In the genomic region with DNA sequence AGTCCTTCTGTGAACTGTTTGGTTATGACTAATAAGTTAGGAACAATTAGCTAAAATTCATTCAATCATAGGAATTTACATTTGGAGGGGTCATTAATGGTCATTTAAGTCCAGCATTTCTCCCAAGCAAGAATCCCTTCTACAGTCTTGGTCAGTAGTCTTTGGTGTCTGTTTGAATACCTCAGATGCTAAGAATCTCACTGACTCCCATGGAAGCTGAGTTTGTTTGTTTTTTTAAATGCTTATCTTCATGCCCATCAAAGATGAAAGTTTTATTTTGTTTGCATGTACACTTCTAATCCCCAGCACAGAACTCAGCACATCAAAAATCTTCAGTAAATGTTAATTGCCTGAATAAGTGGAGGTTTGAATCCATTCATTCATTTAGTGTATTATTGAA, we compare ENCODE assay signal across 23 cellular contexts. TPM values are rescaled to one million over a fixed set of nuclear protein-coding genes. Genes with fewer than 3 reads are reported as not detected.
A peak's percentile ranks its signal among the peaks of the same experiment; 100 is the strongest.
DNase-seq lines count a peak whose midpoint lies in the region; ATAC-seq, FAIRE-seq and TF ChIP-seq lines count a peak whose summit lies in the region.
"Had no signal": no experiment of that assay in that cellular context is flagged by ENCODE, and none has a peak within 500 bp of the region (broad histone marks: within the 10 kb centered on the region; RNA-seq: fewer than 3 reads in every experiment).

No MANE protein-coding gene starts in this region.

- H3K36me3 ChIP-seq in endothelial cell of umbilical vein (ENCODE audit: control insufficient read depth in 2 of 2, extremely low read depth in 1 of 2, insufficient read depth in 2 of 2, low read length in 2 of 2) = no peaks in the 10 kb centered on the region
- H3K36me3 ChIP-seq: SJCRH30 had no signal

- FAIRE-seq in endothelial cell of umbilical vein (lab: Jason Lieb, UNC) = no peak
- FAIRE-seq: HTR-8/SVneo had no signal

- no peaks in the 10 kb centered on the region for H3K9me3 ChIP-seq in endothelial cell of umbilical vein (replicated peaks; ENCODE audit: control insufficient read depth, insufficient read depth, low read length)
- H3K9me3 ChIP-seq: SJCRH30 had no signal

- no peak overlapping the region for H3K4me2 ChIP-seq in endothelial cell of umbilical vein (ENCODE audit: insufficient read depth, low read length)
- H3K4me2 ChIP-seq: KMS-11 had no signal

- peaks cover 0 to 4% of the 10 kb centered on the region in 2 experiments for H3K27me3 ChIP-seq in endothelial cell of umbilical vein (ENCODE audit: control insufficient read depth in 2 of 2, insufficient read depth in 2 of 2, low read length in 2 of 2)
- H3K27me3 ChIP-seq: SJCRH30 had no signal

- peaks cover 8% of the 10 kb centered on the region for H3K4me1 ChIP-seq in endothelial cell of umbilical vein (ENCODE audit: control insufficient read depth, extremely low read depth, insufficient read depth, low read length)

- H3K79me2 ChIP-seq in endothelial cell of umbilical vein (ENCODE audit: control insufficient read depth, insufficient read depth, low read length) = no peaks in the 10 kb centered on the region

- intact Hi-C loops in endothelial cell of umbilical vein (cut with micrococcal nuclease) = no loop called here

- no peak overlapping the region for H2AFZ ChIP-seq in endothelial cell of umbilical vein (ENCODE audit: low read depth, low read length)

- TF ChIP-seq CTCF in AG10803 (conservative IDR thresholded peaks at IDR 0.05; ENCODE audit: low read length) (no peak), endothelial cell of umbilical vein (IDR thresholded peaks at IDR 0.05; ENCODE audit: extremely low read depth in 1 of 2, insufficient read depth in 1 of 2, low read depth in 1 of 2, low read length in 2 of 2) (no peak)

- no peak overlapping the region for H3K27ac ChIP-seq in endothelial cell of umbilical vein (ENCODE audit: insufficient read depth, low read depth, low read length)
- H3K27ac ChIP-seq: C4-2B, KMS-11, SJCRH30 had no signal

- no peak for TF ChIP-seq POLR2A in endothelial cell of umbilical vein (IDR thresholded peaks at IDR 0.05; ENCODE audit: low read depth, low read length)

- no peak overlapping the region for H3K9ac ChIP-seq in endothelial cell of umbilical vein (replicated peaks; ENCODE audit: extremely low read depth, insufficient read depth, low read length)
- H3K9ac ChIP-seq: KMS-11 had no signal

- no peaks in the 10 kb centered on the region for H4K20me1 ChIP-seq in endothelial cell of umbilical vein (replicated peaks; ENCODE audit: control insufficient read depth, extremely low read depth, insufficient read depth, low read length)

- POLR2A ChIA-PET in endothelial cell of umbilical vein (lab: Charles Lee) = no interaction called here

- no peak for ATAC-seq in HG03025 (IDR thresholded peaks at IDR 0.05; ENCODE audit: low FRiP score, unreplicated experiment)
- no peak for ATAC-seq in HG02642 (IDR thresholded peaks at IDR 0.05; ENCODE audit: poor library complexity, unreplicated experiment)

- dilution Hi-C loops in endothelial cell of umbilical vein (cut with MboI; ENCODE audit: extremely low pct_ligation_motif_present, low sequenced_read_pairs) = no loop called here

- H3K9me1 ChIP-seq in endothelial cell of umbilical vein (replicated peaks; ENCODE audit: control insufficient read depth, extremely low read depth, insufficient read depth, low read length) = no peaks in the 10 kb centered on the region

- DNase-seq in AG10803 (ENCODE audit: low read depth) (peak; percentile 60), M059J (ENCODE audit: low read depth) (peak; percentile 72), endothelial cell of umbilical vein (ENCODE audit: low read depth, low spot score) (no peak), kidney glomerular epithelial cell (lab: John Stamatoyannopoulos, UW) (peak; percentile 30), DMS 273 treated with DMSO at 0.1 percent for 48 hours (lab: John Stamatoyannopoulos, UW) (no peak)
- DNase-seq in stimulated activated CD8-positive, alpha-beta memory T cell treated with anti-CD3 and anti-CD28 coated beads, Interleukin-4, amount 100 ng/mL, for 48 hours = no peak
- DNase-seq: Calu3; CD8-positive, alpha-beta memory T cell; GF-D8; MV-4-11; NCI-H1694; NCI-H2081; NCI-H2171; NCI-H345; NCI-H524; NCI-H774; SJCRH30 had no signal

- no TSS peak for BruUV-seq in endothelial cell of umbilical vein (replicated peaks; lab: Mats Ljungman, UMichigan)

- H3K4me3 ChIP-seq in AG10803 (ENCODE audit: low read length) (no peak overlapping the region), endothelial cell of umbilical vein (replicated peaks in 1 of 3; ENCODE audit: insufficient read depth in 1 of 3, low read depth in 1 of 3, low read length in 3 of 3) (no peak overlapping the region)
- H3K4me3 ChIP-seq: SJCRH30 had no signal

- CTCF ChIA-PET in endothelial cell of umbilical vein (lab: Charles Lee) = interaction anchor here (2.2 kb wide), 1 partner anchor 265 kb away, joined by 6 read pairs; no protein-coding TSS in a partner anchor

TF ChIP-seq in endothelial cell of umbilical vein, 7 proteins besides CTCF, POLR2A, EP300 and RAD21:
- TF ChIP-seq, protein P1, sequence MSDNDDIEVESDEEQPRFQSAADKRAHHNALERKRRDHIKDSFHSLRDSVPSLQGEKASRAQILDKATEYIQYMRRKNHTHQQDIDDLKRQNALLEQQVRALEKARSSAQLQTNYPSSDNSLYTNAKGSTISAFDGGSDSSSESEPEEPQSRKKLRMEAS (IDR thresholded peaks at IDR 0.05; ENCODE audit: insufficient read depth, insufficient read length) = no peak
- TF ChIP-seq GATA2 (IDR thresholded peaks at IDR 0.05; ENCODE audit: insufficient read depth, insufficient read length, low read depth, low read length) = peak; percentile 7

RNA-seq across cellular contexts. Expression of a gene that starts 41.3 kb away (rescaled TPM):
- total RNA-seq in M059J (2014; rRNA removed; shearing (Covaris generic)) = 1.4 and 2.8 TPM in 2 replicates
- 0.42 and 0.58 TPM in 2 replicates for total RNA-seq in endothelial cell of umbilical vein
- 0.29 and 0.33 TPM in 2 replicates for polyA plus RNA-seq in endothelial cell of umbilical vein
- polyA plus RNA-seq in endothelial cell of umbilical vein (2011; cell fraction: cytosol; rRNA removed) = 0.25 and 0.30 TPM in 2 replicates
- 0.20 and 0.36 TPM in 2 replicates for polyA plus RNA-seq in endothelial cell of umbilical vein (2011; cell fraction: nucleus; rRNA removed)
- polyA plus RNA-seq in endothelial cell of umbilical vein (2012) = 0.11 TPM in 2 replicates
- polyA minus RNA-seq in endothelial cell of umbilical vein = 0.78 and 1.5 TPM in 2 replicates
- 1.3 TPM for polyA minus RNA-seq in endothelial cell of umbilical vein (2011; cell fraction: cytosol; rRNA and poly(A)+ RNA removed)
- polyA minus RNA-seq in endothelial cell of umbilical vein (2011; cell fraction: nucleus; rRNA and poly(A)+ RNA removed) = 0.34 and 1.8 TPM in 2 replicates
- total RNA-seq: A172 had no signal

Comparison
In these comparisons a context has a peak if more than half of its experiments do, and no peak if none do; other contexts are left out.
1. DNase-seq: peak in AG10803 (single experiment), M059J (single experiment) and kidney glomerular epithelial cell (single experiment); none in endothelial cell of umbilical vein (single experiment), stimulated activated CD8-positive, alpha-beta memory T cell treated with anti-CD3 and anti-CD28 coated beads, Interleukin-4, amount 100 ng/mL, for 48 hours (single experiment) and DMS 273 treated with DMSO at 0.1 percent for 48 hours (single experiment).